Comparison of ENCODE assay signal across 21 cellular contexts in genomic region chr5:105150324-105150723, GRCh38.
A peak's percentile ranks its signal among the peaks of the same experiment; 100 is the strongest.
DNase-seq lines count a peak whose midpoint lies in the region; ATAC-seq and TF ChIP-seq lines count a peak whose summit lies in the region.
"Had no signal": no experiment of that assay in that cellular context is flagged by ENCODE, and none has a peak within 500 bp of the region (broad histone marks: within the 10 kb centered on the region; RNA-seq: fewer than 3 reads in every experiment).

No MANE protein-coding gene starts in this region.

- peaks cover 8% of the 10 kb centered on the region for H3K4me1 Mint-ChIP-seq in neural progenitor cell
- H3K4me1 Mint-ChIP-seq: CD14-positive monocyte; CD8-positive, alpha-beta memory T cell had no signal

- no peak overlapping the region for H2AFZ ChIP-seq in neural progenitor cell (replicated peaks)

- H3K27me3 ChIP-seq in neural progenitor cell = no peaks in the 10 kb centered on the region
- H3K27me3 ChIP-seq: BE2C; BLaER1 treated with 17β-estradiol and CSF1 and Interleukin-3, amounts not matched to agents 10 nM and 100 nM had no signal

- H3K36me3 ChIP-seq in neural progenitor cell = no peaks in the 10 kb centered on the region
- H3K36me3 ChIP-seq: BE2C; BLaER1 treated with 17β-estradiol and CSF1 and Interleukin-3, amounts not matched to agents 10 nM and 100 nM had no signal

- no peaks in the 10 kb centered on the region for H3K9me3 ChIP-seq in neural progenitor cell (ENCODE audit: low read depth)
- H3K9me3 ChIP-seq: A549; BE2C; BLaER1 treated with 17β-estradiol and CSF1 and Interleukin-3, amounts not matched to agents 10 nM and 100 nM had no signal

- H3K27ac ChIP-seq in neural progenitor cell = no peak overlapping the region
- H3K27ac ChIP-seq: A549; BLaER1 treated with 17β-estradiol and CSF1 and Interleukin-3, amounts not matched to agents 10 nM and 100 nM had no signal

- H3K4me3 ChIP-seq in neural progenitor cell = no peak overlapping the region
- H3K4me3 ChIP-seq: A549; BLaER1 treated with 17β-estradiol and CSF1 and Interleukin-3, amounts not matched to agents 10 nM and 100 nM had no signal

- H3K4me2 ChIP-seq in neural progenitor cell = no peak overlapping the region
- H3K4me2 ChIP-seq: A549; BLaER1 treated with 17β-estradiol and CSF1 and Interleukin-3, amounts not matched to agents 10 nM and 100 nM had no signal

- H3K4me3 Mint-ChIP-seq in neural progenitor cell = no peak overlapping the region
- H3K4me3 Mint-ChIP-seq: CD14-positive monocyte; CD4-positive, alpha-beta T cell; CD8-positive, alpha-beta memory T cell had no signal

- TF ChIP-seq CTCF in neural progenitor cell (IDR thresholded peaks at IDR 0.05) = no peak

- no peaks in the 10 kb centered on the region for H4K20me1 ChIP-seq in neural progenitor cell (ENCODE audit: low read depth)
- H4K20me1 ChIP-seq: BLaER1 treated with 17β-estradiol and CSF1 and Interleukin-3, amounts not matched to agents 10 nM and 100 nM had no signal

- H3K4me1 ChIP-seq in neural progenitor cell = no peaks in the 10 kb centered on the region
- H3K4me1 ChIP-seq: A549; BLaER1 treated with 17β-estradiol and CSF1 and Interleukin-3, amounts not matched to agents 10 nM and 100 nM had no signal

- H3K9ac ChIP-seq in neural progenitor cell = no peak overlapping the region
- H3K9ac ChIP-seq: BLaER1 treated with 17β-estradiol and CSF1 and Interleukin-3, amounts not matched to agents 10 nM and 100 nM had no signal

- H3K27me3 Mint-ChIP-seq in neural progenitor cell (ENCODE audit: insufficient read depth, low read depth) = no peaks in the 10 kb centered on the region
- H3K27me3 Mint-ChIP-seq: CD4-positive, alpha-beta T cell; CD8-positive, alpha-beta memory T cell had no signal

- ATAC-seq in GM18502 (IDR thresholded peaks at IDR 0.05; ENCODE audit: poor library complexity, unreplicated experiment) = no peak
- ATAC-seq: A549 had no signal

- H3K27ac Mint-ChIP-seq in neural progenitor cell = no peak overlapping the region
- H3K27ac Mint-ChIP-seq: CD14-positive monocyte; CD4-positive, alpha-beta T cell; CD8-positive, alpha-beta memory T cell had no signal

- DNase-seq in NCI-H345 (lab: John Stamatoyannopoulos, UW) = peak; percentile 1
- no peak for DNase-seq in NCI-H345 treated with DMSO at 0.1 percent for 48 hours (lab: John Stamatoyannopoulos, UW; ENCODE audit: unreplicated experiment)
- peak; percentile 12 for DNase-seq in NCI-H2227 treated with DMSO at 0.1 percent for 48 hours (lab: John Stamatoyannopoulos, UW)
- DNase-seq in neural progenitor cell (ENCODE audit: low spot score) = peak; percentile 20
- no peak for DNase-seq in activated CD4-positive, alpha-beta T cell treated with anti-CD3 and anti-CD28 coated beads for 1 hour
- no peak for DNase-seq in activated CD4-positive, alpha-beta T cell treated with anti-CD3 and anti-CD28 coated beads, Interleukin-2, amount 50 U/mL, for 48 hours
- DNase-seq: 8988T; ACHN; AML-193; BE2C; CD4-positive, alpha-beta T cell; CD8-positive, alpha-beta memory T cell; DMS53; DMS79 treated with DMSO at 0.1 percent for 48 hours; GF-D8; GOT3; HCEC 1CT had no signal

- H3K36me3 Mint-ChIP-seq in neural progenitor cell = no peaks in the 10 kb centered on the region
- H3K36me3 Mint-ChIP-seq: CD14-positive monocyte; CD8-positive, alpha-beta memory T cell had no signal

- H3F3A ChIP-seq in neural progenitor cell (ENCODE audit: low read depth) = no peaks in the 10 kb centered on the region

- H3K79me2 ChIP-seq in neural progenitor cell (ENCODE audit: low read depth) = no peaks in the 10 kb centered on the region

- no peaks in the 10 kb centered on the region for H3K9me3 Mint-ChIP-seq in neural progenitor cell

Comparison
In these comparisons a context has a peak if more than half of its experiments do, and no peak if none do; other contexts are left out.
1. DNase-seq: peak in NCI-H345 (single experiment), NCI-H2227 treated with DMSO at 0.1 percent for 48 hours (single experiment) and neural progenitor cell (single experiment); none in NCI-H345 treated with DMSO at 0.1 percent for 48 hours (single experiment), activated CD4-positive, alpha-beta T cell treated with anti-CD3 and anti-CD28 coated beads for 1 hour (single experiment) and activated CD4-positive, alpha-beta T cell treated with anti-CD3 and anti-CD28 coated beads, Interleukin-2, amount 50 U/mL, for 48 hours (0 of 2).